Comparison of ENCODE assay signal across 8 cellular contexts in genomic region chr15:69059170-69059943, GRCh38. TPM values are rescaled to one million over a fixed set of nuclear protein-coding genes. Genes with fewer than 3 reads are reported as not detected.
DNase-seq lines count a peak whose midpoint lies in the region; ATAC-seq and TF ChIP-seq lines count a peak whose summit lies in the region.

No MANE protein-coding gene starts in this region.

- ATAC-seq in upper lobe of left lung (ENCODE audit: low FRiP score in 2 of 2) (peak; percentile 72 to 83), GM19324 (IDR thresholded peaks at IDR 0.05; ENCODE audit: low FRiP score, unreplicated experiment) (no peak)

- DNase-seq in EL (peak; percentile 89), NCI-H1048 (lab: John Stamatoyannopoulos, UW) (peak; percentile 51), SK-N-MC (ENCODE audit: low read depth, low spot score) (peak; percentile 82), globus pallidus (ENCODE audit: low spot score) (peak; percentile 83), posterior cingulate gyrus (peak; percentile 72 to 98 (median 94)), upper lobe of left lung (peak in 1 of 2 donors; percentile 85)
- DNase-seq in activated naive CD4-positive, alpha-beta T cell treated with Interleukin-2 at 50 U/mL for 16 hours: peak; percentile 72

- H3K4me3 ChIP-seq in SK-N-MC (no peak overlapping the region), upper lobe of left lung (no peak overlapping the region)

- WGBS in upper lobe of left lung, 2 donors: 45 to 51% methylated on average over 10 to 19 of the region's 19 CpGs

- peak; percentile 76 to 95 (median 88) for TF ChIP-seq CTCF in upper lobe of left lung (IDR thresholded peaks at IDR 0.05)

- H3K9me3 ChIP-seq in SK-N-MC (ENCODE audit: low read depth, low read length): no peaks in the 10 kb centered on the region
- H3K9me3 ChIP-seq in upper lobe of left lung: no peaks in the 10 kb centered on the region

- intact Hi-C loops in posterior cingulate gyrus (cut with DNase I): loop anchor here (1.0 to 5.0 kb wide), 4 partner anchors 103 to 335 kb away; partner anchors contain the start of gene GLCE

- H3K27ac ChIP-seq in SK-N-MC (no peak overlapping the region), upper lobe of left lung (no peak overlapping the region)

- no peak overlapping the region for H3K9ac ChIP-seq in SK-N-MC (ENCODE audit: insufficient read length)

- no peaks in the 10 kb centered on the region for H3K27me3 ChIP-seq in upper lobe of left lung

- H3K4me1 ChIP-seq in upper lobe of left lung: peaks cover 0 to 11% (median 8%) of the 10 kb centered on the region in 4 donors

- TF ChIP-seq POLR2A in upper lobe of left lung (IDR thresholded peaks at IDR 0.05): no peak

- no peak for TF ChIP-seq EP300 in upper lobe of left lung (IDR thresholded peaks at IDR 0.05)

- no peaks in the 10 kb centered on the region for H3K36me3 ChIP-seq in SK-N-MC (ENCODE audit: insufficient read depth, low read length)
- H3K36me3 ChIP-seq in upper lobe of left lung: no peaks in the 10 kb centered on the region

RNA-seq across cellular contexts. Expression of gene NOX5, which starts 44.9 kb away (rescaled TPM):
- total RNA-seq in upper lobe of left lung: 1 to 10 TPM in 2 of 6 donors, under 1 TPM in 2, not detected in 2; 0.20 to 5.7 (median 1.4) TPM
